Comparison of ENCODE assay signal across 33 cellular contexts in the genomic region with DNA sequence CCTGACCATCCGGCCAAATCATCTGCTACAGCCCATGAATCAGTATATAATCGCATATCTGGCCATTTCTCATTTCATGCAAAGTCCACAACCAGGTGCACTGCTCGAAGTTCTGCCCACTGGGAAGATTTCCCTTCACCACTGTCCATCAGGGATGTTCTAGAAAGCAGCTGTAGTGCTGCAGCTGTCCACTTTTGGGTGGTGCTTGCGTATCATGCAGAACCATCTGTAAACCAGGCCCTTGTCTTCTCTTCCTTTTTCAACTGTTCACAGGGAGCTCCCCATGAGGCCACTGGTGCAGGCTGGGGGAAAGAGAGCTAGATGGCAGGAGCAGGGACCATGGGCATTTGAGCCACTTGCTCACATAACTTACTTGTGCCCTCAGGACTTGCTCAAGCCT.
"Had no signal": no experiment of that assay in that cellular context is flagged by ENCODE, and none has a peak within 500 bp of the region (broad histone marks: within the 10 kb centered on the region; RNA-seq: fewer than 3 reads in every experiment).

No MANE protein-coding gene starts in this region.

- ATAC-seq: activated naive CD4-positive, alpha-beta T cell treated with anti-CD3 and anti-CD28 coated beads, Interleukin-2, amount 50 U/mL, for 72 hours; activated naive CD8-positive, alpha-beta T cell treated with anti-CD3 and anti-CD28 coated beads, Interleukin-2, amount 50 U/mL, for 24 hours; activated T-cell treated with anti-CD3 and anti-CD28 coated beads, Interleukin-2, amount 50 U/mL, for 4 hours; activated T-cell treated with anti-CD3 and anti-CD28 coated beads, Interleukin-2, amount 50 U/mL, for 72 hours; activated T-helper 17 cell treated with anti-CD3 and anti-CD28 coated beads, Interleukin-2, amount 50 U/mL, for 72 hours; body of pancreas had no signal

- FAIRE-seq: astrocyte, bronchial epithelial cell had no signal

- DNase-seq: activated effector memory CD4-positive, alpha-beta T cell treated with Interleukin-2 at 50 U/mL for 16 hours; activated gamma-delta T cell; activated gamma-delta T cell treated with Interleukin-2 at 50 U/mL for 16 hours; activated naive CD4-positive, alpha-beta T cell; activated naive CD4-positive, alpha-beta T cell treated with anti-CD3 and anti-CD28 coated beads for 36 hours; activated naive CD4-positive, alpha-beta T cell treated with anti-CD3 and anti-CD28 coated beads, Interleukin-2, amount 10 ng/mL, durations not matched to agents 7 days and 5 days; activated naive CD4-positive, alpha-beta T cell treated with anti-CD3 and anti-CD28 coated beads, Interleukin-2, amount 50 U/mL, for 16 hours; activated naive CD4-positive, alpha-beta T cell treated with Interleukin-2 at 50 U/mL for 16 hours; activated naive CD8-positive, alpha-beta T cell treated with anti-CD3 and anti-CD28 coated beads for 36 hours; activated naive CD8-positive, alpha-beta T cell treated with anti-CD3 and anti-CD28 coated beads, Interleukin-2, amount 10 ng/mL, durations not matched to agents 7 days and 5 days; activated naive CD8-positive, alpha-beta T cell treated with anti-CD3 and anti-CD28 coated beads, Interleukin-2, amount 50 U/mL, for 24 hours; activated T-cell treated with anti-CD3 and anti-CD28 coated beads for 4 hours; activated T-cell treated with anti-CD3 and anti-CD28 coated beads, Interleukin-2, amount 50 U/mL, for 1 hour; activated T-cell treated with anti-CD3 and anti-CD28 coated beads, Interleukin-2, amount 50 U/mL, for 24 hours; activated T-cell treated with anti-CD3 and anti-CD28 coated beads, Interleukin-2, amount 50 U/mL, for 4 hours; activated T-cell treated with anti-CD3 and anti-CD28 coated beads, Interleukin-2, amount 50 U/mL, for 48 hours; activated T-cell treated with anti-CD3 and anti-CD28 coated beads, Interleukin-2, amount 50 U/mL, for 72 hours; adrenal gland; amniotic stem cell; amygdala; anterior cingulate cortex; aorta; body of pancreas; brain microvascular endothelial cell; caudate nucleus; central memory CD4-positive, alpha-beta T cell; cerebellar nuclear complex had no signal

- H3K9me3 ChIP-seq: adrenal gland, body of pancreas, breast epithelium had no signal

- H3K27ac ChIP-seq: adrenal gland, body of pancreas, brain microvascular endothelial cell, breast epithelium, cardiac muscle cell had no signal

- H3K4me1 ChIP-seq: adrenal gland, body of pancreas, breast epithelium had no signal

- H3K4me3 ChIP-seq: adrenal gland, body of pancreas, breast epithelium, cardiac muscle cell had no signal

- H3K36me3 ChIP-seq: adrenal gland, brain microvascular endothelial cell, breast epithelium, cardiac muscle cell had no signal

- H3K27me3 ChIP-seq: adrenal gland, body of pancreas, brain microvascular endothelial cell, breast epithelium, cardiac muscle cell had no signal
